ENCODE assay signal across 2 cellular contexts in the genomic region with DNA sequence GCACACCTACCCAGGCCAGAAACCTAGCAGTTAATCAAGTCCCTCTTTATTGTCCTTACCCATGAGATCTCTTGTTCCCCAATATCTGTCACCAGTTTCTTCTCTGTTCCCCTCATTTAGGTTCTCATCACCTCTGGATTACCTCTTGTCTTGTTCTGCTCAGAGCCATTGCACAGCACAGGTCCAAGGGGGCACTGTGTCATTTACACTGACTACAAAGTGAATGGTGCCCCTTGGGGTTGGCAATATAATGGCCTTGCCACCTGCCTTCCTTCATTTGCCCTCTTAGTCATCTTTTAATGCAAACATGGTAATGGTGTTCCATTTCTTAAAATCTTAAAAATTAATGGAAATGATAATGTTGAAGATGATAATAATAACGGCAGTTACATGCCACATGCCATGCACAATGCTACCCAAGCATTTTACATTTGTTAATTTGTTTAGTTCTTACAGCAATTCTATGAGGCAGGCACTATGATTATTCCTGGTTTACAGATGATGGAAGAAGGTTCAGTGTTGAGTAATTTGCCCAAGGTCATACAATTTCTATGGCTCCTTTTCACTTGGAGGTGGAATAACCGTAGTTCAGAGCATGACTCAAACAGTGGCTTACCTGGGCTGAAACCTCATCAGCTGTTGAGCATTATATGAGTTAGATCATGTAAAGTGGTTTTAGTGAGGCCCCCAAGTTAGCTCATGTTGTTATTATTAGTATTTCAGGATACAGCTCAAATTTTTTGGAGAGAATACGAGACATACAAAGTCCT.
TF ChIP-seq lines count a peak whose summit lies in the region.

No MANE protein-coding gene starts in this region.

TF ChIP-seq in GM23338, 12 proteins besides CTCF, POLR2A, EP300 and RAD21 (continued from another document):
- TF ChIP-seq JUNB (IDR thresholded peaks at IDR 0.05; ENCODE audit: unreplicated experiment) = no peak

TF ChIP-seq in WTC11, 78 proteins besides CTCF, POLR2A, EP300 and RAD21 (continued from another document):
- TF ChIP-seq, protein P1, sequence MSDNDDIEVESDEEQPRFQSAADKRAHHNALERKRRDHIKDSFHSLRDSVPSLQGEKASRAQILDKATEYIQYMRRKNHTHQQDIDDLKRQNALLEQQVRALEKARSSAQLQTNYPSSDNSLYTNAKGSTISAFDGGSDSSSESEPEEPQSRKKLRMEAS (CRISPR knock-in tag; IDR thresholded peaks at IDR 0.05) = no peak
- TF ChIP-seq CBFB (CRISPR knock-in tag; IDR thresholded peaks at IDR 0.05; ENCODE audit: low read depth) (no peak), GABPB1 (CRISPR knock-in tag; IDR thresholded peaks at IDR 0.05) (no peak), ZNF416 (CRISPR knock-in tag; IDR thresholded peaks at IDR 0.05) (no peak), NFYB (CRISPR knock-in tag; conservative IDR thresholded peaks at IDR 0.05; ENCODE audit: low read depth) (no peak), ATF1 (CRISPR knock-in tag; IDR thresholded peaks at IDR 0.05) (no peak), CREM (CRISPR knock-in tag; IDR thresholded peaks at IDR 0.05) (no peak), CREB1 (CRISPR knock-in tag; IDR thresholded peaks at IDR 0.05) (no peak), KAT7 (CRISPR knock-in tag; IDR thresholded peaks at IDR 0.05; ENCODE audit: borderline replicate concordance) (no peak)
- TF ChIP-seq, protein P2, sequence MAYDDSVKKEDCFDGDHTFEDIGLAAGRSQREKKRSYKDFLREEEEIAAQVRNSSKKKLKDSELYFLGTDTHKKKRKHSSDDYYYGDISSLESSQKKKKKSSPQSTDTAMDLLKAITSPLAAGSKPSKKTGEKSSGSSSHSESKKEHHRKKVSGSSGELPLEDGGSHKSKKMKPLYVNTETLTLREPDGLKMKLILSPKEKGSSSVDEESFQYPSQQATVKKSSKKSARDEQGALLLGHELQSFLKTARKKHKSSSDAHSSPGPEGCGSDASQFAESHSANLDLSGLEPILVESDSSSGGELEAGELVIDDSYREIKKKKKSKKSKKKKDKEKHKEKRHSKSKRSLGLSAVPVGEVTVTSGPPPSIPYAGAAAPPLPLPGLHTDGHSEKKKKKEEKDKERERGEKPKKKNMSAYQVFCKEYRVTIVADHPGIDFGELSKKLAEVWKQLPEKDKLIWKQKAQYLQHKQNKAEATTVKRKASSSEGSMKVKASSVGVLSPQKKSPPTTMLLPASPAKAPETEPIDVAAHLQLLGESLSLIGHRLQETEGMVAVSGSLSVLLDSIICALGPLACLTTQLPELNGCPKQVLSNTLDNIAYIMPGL (CRISPR knock-in tag; IDR thresholded peaks at IDR 0.05) = no peak
- TF ChIP-seq, protein P3, sequence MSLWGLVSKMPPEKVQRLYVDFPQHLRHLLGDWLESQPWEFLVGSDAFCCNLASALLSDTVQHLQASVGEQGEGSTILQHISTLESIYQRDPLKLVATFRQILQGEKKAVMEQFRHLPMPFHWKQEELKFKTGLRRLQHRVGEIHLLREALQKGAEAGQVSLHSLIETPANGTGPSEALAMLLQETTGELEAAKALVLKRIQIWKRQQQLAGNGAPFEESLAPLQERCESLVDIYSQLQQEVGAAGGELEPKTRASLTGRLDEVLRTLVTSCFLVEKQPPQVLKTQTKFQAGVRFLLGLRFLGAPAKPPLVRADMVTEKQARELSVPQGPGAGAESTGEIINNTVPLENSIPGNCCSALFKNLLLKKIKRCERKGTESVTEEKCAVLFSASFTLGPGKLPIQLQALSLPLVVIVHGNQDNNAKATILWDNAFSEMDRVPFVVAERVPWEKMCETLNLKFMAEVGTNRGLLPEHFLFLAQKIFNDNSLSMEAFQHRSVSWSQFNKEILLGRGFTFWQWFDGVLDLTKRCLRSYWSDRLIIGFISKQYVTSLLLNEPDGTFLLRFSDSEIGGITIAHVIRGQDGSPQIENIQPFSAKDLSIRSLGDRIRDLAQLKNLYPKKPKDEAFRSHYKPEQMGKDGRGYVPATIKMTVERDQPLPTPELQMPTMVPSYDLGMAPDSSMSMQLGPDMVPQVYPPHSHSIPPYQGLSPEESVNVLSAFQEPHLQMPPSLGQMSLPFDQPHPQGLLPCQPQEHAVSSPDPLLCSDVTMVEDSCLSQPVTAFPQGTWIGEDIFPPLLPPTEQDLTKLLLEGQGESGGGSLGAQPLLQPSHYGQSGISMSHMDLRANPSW (CRISPR knock-in tag; conservative IDR thresholded peaks at IDR 0.05; ENCODE audit: low read depth) = no peak
- TF ChIP-seq, protein P4, sequence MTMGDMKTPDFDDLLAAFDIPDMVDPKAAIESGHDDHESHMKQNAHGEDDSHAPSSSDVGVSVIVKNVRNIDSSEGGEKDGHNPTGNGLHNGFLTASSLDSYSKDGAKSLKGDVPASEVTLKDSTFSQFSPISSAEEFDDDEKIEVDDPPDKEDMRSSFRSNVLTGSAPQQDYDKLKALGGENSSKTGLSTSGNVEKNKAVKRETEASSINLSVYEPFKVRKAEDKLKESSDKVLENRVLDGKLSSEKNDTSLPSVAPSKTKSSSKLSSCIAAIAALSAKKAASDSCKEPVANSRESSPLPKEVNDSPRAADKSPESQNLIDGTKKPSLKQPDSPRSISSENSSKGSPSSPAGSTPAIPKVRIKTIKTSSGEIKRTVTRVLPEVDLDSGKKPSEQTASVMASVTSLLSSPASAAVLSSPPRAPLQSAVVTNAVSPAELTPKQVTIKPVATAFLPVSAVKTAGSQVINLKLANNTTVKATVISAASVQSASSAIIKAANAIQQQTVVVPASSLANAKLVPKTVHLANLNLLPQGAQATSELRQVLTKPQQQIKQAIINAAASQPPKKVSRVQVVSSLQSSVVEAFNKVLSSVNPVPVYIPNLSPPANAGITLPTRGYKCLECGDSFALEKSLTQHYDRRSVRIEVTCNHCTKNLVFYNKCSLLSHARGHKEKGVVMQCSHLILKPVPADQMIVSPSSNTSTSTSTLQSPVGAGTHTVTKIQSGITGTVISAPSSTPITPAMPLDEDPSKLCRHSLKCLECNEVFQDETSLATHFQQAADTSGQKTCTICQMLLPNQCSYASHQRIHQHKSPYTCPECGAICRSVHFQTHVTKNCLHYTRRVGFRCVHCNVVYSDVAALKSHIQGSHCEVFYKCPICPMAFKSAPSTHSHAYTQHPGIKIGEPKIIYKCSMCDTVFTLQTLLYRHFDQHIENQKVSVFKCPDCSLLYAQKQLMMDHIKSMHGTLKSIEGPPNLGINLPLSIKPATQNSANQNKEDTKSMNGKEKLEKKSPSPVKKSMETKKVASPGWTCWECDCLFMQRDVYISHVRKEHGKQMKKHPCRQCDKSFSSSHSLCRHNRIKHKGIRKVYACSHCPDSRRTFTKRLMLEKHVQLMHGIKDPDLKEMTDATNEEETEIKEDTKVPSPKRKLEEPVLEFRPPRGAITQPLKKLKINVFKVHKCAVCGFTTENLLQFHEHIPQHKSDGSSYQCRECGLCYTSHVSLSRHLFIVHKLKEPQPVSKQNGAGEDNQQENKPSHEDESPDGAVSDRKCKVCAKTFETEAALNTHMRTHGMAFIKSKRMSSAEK (CRISPR knock-in tag; IDR thresholded peaks at IDR 0.05; ENCODE audit: borderline replicate concordance) = no peak
- TF ChIP-seq, protein P5, sequence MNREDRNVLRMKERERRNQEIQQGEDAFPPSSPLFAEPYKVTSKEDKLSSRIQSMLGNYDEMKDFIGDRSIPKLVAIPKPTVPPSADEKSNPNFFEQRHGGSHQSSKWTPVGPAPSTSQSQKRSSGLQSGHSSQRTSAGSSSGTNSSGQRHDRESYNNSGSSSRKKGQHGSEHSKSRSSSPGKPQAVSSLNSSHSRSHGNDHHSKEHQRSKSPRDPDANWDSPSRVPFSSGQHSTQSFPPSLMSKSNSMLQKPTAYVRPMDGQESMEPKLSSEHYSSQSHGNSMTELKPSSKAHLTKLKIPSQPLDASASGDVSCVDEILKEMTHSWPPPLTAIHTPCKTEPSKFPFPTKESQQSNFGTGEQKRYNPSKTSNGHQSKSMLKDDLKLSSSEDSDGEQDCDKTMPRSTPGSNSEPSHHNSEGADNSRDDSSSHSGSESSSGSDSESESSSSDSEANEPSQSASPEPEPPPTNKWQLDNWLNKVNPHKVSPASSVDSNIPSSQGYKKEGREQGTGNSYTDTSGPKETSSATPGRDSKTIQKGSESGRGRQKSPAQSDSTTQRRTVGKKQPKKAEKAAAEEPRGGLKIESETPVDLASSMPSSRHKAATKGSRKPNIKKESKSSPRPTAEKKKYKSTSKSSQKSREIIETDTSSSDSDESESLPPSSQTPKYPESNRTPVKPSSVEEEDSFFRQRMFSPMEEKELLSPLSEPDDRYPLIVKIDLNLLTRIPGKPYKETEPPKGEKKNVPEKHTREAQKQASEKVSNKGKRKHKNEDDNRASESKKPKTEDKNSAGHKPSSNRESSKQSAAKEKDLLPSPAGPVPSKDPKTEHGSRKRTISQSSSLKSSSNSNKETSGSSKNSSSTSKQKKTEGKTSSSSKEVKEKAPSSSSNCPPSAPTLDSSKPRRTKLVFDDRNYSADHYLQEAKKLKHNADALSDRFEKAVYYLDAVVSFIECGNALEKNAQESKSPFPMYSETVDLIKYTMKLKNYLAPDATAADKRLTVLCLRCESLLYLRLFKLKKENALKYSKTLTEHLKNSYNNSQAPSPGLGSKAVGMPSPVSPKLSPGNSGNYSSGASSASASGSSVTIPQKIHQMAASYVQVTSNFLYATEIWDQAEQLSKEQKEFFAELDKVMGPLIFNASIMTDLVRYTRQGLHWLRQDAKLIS (CRISPR knock-in tag; IDR thresholded peaks at IDR 0.05; ENCODE audit: borderline replicate concordance) = no peak
TF ChIP-seq in WTC11: peak in this region for 0.
